Comparison of ENCODE assay signal across 9 cellular contexts in the genomic region with DNA sequence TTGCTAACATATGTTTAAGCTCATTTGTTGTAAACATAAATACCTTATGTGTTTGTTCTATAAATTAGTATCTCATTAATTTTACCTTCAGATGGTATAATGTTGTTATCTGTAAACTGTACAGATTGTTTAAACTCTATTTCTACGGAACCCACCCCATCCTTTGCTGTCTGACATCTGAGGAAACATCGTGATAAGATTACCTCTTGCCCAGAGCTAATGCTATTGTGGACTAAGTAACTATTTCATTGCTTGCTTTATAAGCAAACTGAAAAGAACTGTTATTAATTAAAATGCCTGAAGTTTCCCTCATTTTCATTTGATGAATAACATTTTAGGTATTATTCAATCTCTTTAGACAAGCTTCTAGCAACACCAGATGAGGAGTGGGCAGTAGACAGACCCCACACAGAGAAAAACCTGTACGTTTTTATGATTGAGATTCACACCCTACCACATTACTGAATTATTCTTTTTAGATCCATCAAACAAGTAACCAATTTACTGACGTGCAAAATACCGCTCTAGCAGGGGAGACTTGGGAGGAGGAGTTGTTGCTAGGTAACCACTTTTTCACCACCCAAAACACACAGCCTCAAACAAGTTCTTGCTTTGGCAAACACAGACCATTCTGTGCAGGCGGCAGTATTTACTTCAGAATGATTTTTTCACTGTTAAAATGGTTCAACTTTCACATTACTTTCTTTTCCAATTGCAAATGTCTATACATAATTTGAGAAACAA. TPM values are rescaled to one million over a fixed set of nuclear protein-coding genes. Genes with fewer than 3 reads are reported as not detected.
DNase-seq lines count a peak whose midpoint lies in the region; ATAC-seq and TF ChIP-seq lines count a peak whose summit lies in the region.
"Had no signal": no experiment of that assay in that cellular context is flagged by ENCODE, and none has a peak within 500 bp of the region (broad histone marks: within the 10 kb centered on the region; RNA-seq: fewer than 3 reads in every experiment).

No MANE protein-coding gene starts in this region.

- no peak overlapping the region for H3K27ac ChIP-seq in GM23248
- no peak overlapping the region for H3K27ac ChIP-seq in gastroesophageal sphincter
- H3K27ac ChIP-seq: neutrophil had no signal

- WGBS in GM23248 (ENCODE audit: low coverage in 1 of 2, low lambda C conversion rate in 2 of 2, missing lambda C conversion rate in 2 of 2), 2 experiments = 1% methylated on average over 6 of the region's 6 CpGs
- WGBS in gastroesophageal sphincter (ENCODE audit: low coverage in 1 of 2), 2 donors = 1 to 2% methylated on average over 6 of the region's 6 CpGs

- H2AFZ ChIP-seq in GM23248 = no peak overlapping the region

- H3K27me3 ChIP-seq in GM23248 (replicated peaks; ENCODE audit: insufficient read depth) = no peaks in the 10 kb centered on the region
- peaks cover 7% of the 10 kb centered on the region for H3K27me3 ChIP-seq in gastroesophageal sphincter

- no peak for TF ChIP-seq EP300 in gastroesophageal sphincter (IDR thresholded peaks at IDR 0.05)

- intact Hi-C loops in cardiac septum (cut with DNase I) = loop anchor here (10.0 kb wide), 1 partner anchor 984 kb away; no protein-coding TSS in a partner anchor

- no peak for TF ChIP-seq POLR2A in gastroesophageal sphincter (IDR thresholded peaks at IDR 0.05)

- no peaks in the 10 kb centered on the region for H4K20me1 ChIP-seq in GM23248 (ENCODE audit: insufficient read depth)

- no peak overlapping the region for H3K4me2 ChIP-seq in GM23248 (ENCODE audit: unreplicated experiment)

- in situ Hi-C loops in GM23248 (cut with MboI) = no loop called here

- no peak for TF ChIP-seq CTCF in gastroesophageal sphincter (IDR thresholded peaks at IDR 0.05)

- DNase-seq in GM23248 (peak; percentile 7), NCI-H1694 (lab: John Stamatoyannopoulos, UW) (peak; percentile 87), amygdala (lab: John Stamatoyannopoulos, UW) (peak in 29 of 56 donors; percentile 1 to 67 (median 19)), retina (peak; percentile 68), cardiac septum (ENCODE audit: low spot score) (no peak)

- ATAC-seq in gastroesophageal sphincter (no peak), GM21367 (IDR thresholded peaks at IDR 0.05; ENCODE audit: unreplicated experiment) (no peak), HG02840 (IDR thresholded peaks at IDR 0.05; ENCODE audit: low FRiP score, unreplicated experiment) (no peak)

- H3F3A ChIP-seq in GM23248 (ENCODE audit: insufficient read depth) = no peaks in the 10 kb centered on the region

- no peaks in the 10 kb centered on the region for H3K4me1 ChIP-seq in GM23248 (ENCODE audit: insufficient read depth)
- H3K4me1 ChIP-seq in gastroesophageal sphincter = no peaks in the 10 kb centered on the region

- no peak overlapping the region for H3K4me3 ChIP-seq in GM23248
- no peak overlapping the region for H3K4me3 ChIP-seq in gastroesophageal sphincter

- H3K9me3 ChIP-seq in GM23248 (ENCODE audit: low read depth) (no peaks in the 10 kb centered on the region), gastroesophageal sphincter (no peaks in the 10 kb centered on the region)
- H3K9me3 ChIP-seq: neutrophil had no signal

- H3K9me2 ChIP-seq in GM23248 (ENCODE audit: insufficient read depth) = no peaks in the 10 kb centered on the region

- H3K9ac ChIP-seq in GM23248 = no peak overlapping the region

- H3K36me3 ChIP-seq in GM23248 (ENCODE audit: low read depth) (no peaks in the 10 kb centered on the region), gastroesophageal sphincter (no peaks in the 10 kb centered on the region)
- H3K36me3 ChIP-seq: neutrophil had no signal

- H3K79me2 ChIP-seq in GM23248 (ENCODE audit: insufficient read depth) = no peaks in the 10 kb centered on the region

RNA-seq across cellular contexts. Expression of a gene that starts 1.9 kb away (rescaled TPM):
- total RNA-seq in GM23248 (2014; rRNA removed; shearing (Covaris generic)) = not detected in 2 replicates
- 0.18 TPM in 1 of 2 replicates, not detected in the other for polyA plus RNA-seq in GM23248 (2016; fragmentation: Nextera tagmentation; extraction: Ambion mirVana)
- total RNA-seq in cardiac septum (not detected), gastroesophageal sphincter (1 to 10 TPM in 2 of 4 donors, under 1 TPM in 1, not detected in 1; 0.16 to 1.3 (median 1.1) TPM)
